Comparison of ENCODE assay signal across 34 cellular contexts in genomic region chr2:128868686-128869551, GRCh38.
DNase-seq lines count a peak whose midpoint lies in the region; ATAC-seq, FAIRE-seq and TF ChIP-seq lines count a peak whose summit lies in the region.
"Had no signal": no experiment of that assay in that cellular context is flagged by ENCODE, and none has a peak within 500 bp of the region (broad histone marks: within the 10 kb centered on the region; RNA-seq: fewer than 3 reads in every experiment).

No MANE protein-coding gene starts in this region.

- POLR2A ChIA-PET in HepG2 (lab: Yijun Ruan, JAX), result no interaction called here

- no peaks in the 10 kb centered on the region for H3K9me2 ChIP-seq in Karpas-422 (replicated peaks; ENCODE audit: insufficient read depth, low read length)

- FAIRE-seq in HepG2 (lab: Jason Lieb, UNC), result no peak
- peak; percentile 67 for FAIRE-seq in urothelium cell line (lab: Jason Lieb, UNC)
- FAIRE-seq: GM19239, pancreas, small intestine had no signal

- no peaks in the 10 kb centered on the region for H3K36me3 ChIP-seq in HepG2 (replicated peaks in 1 of 2; ENCODE audit: control insufficient read depth in 1 of 2, insufficient read depth in 2 of 2, low read length in 2 of 2)
- H3K36me3 ChIP-seq in right lobe of liver, result no peaks in the 10 kb centered on the region
- H3K36me3 ChIP-seq in H7 (replicated peaks; ENCODE audit: control insufficient read depth, insufficient read depth, low read length), result no peaks in the 10 kb centered on the region
- H3K36me3 ChIP-seq in Karpas-422 (ENCODE audit: insufficient read depth, low read length), result no peaks in the 10 kb centered on the region
- H3K36me3 ChIP-seq: esophagus muscularis mucosa, gastrocnemius medialis, HAP-1, pancreas, SJCRH30, thoracic aorta, uterus, WERI-Rb-1 had no signal

- TF ChIP-seq RAD21 in HepG2 (CRISPR knock-in tag; IDR thresholded peaks at IDR 0.05), result no peak

- ATAC-seq in HepG2 (no peak), right lobe of liver (no peak), HG03378 (IDR thresholded peaks at IDR 0.05; ENCODE audit: unreplicated experiment) (no peak)
- ATAC-seq: activated T-helper 17 cell treated with anti-CD3 and anti-CD28 coated beads, Interleukin-2, amount 50 U/mL, for 72 hours; stimulated activated naive CD8-positive, alpha-beta T cell treated with anti-CD3 and anti-CD28 coated beads, Interleukin-15, Interleukin-2, amounts not matched to agents 100 U/mL and 50 U/mL, for 24 hours had no signal

- DNase-seq in HepG2 (ENCODE audit: low spot score), result no peak
- no peak for DNase-seq in right lobe of liver
- peak; percentile 9 for DNase-seq in astrocyte of the spinal cord (ENCODE audit: low read depth, low spot score)
- DNase-seq in fibroblast of pulmonary artery (ENCODE audit: low read depth), result peak; percentile 1
- peak; percentile 36 for DNase-seq in urothelium cell line (ENCODE audit: low spot score)
- no peak for DNase-seq in H7
- DNase-seq in Karpas-422, result no peak
- DNase-seq: 8988T; activated CD4-positive, alpha-beta T cell treated with anti-CD3 and anti-CD28 coated beads for 4 hours; activated naive CD4-positive, alpha-beta T cell treated with anti-CD3 and anti-CD28 coated beads, Interleukin-2, amount 10 ng/mL, durations not matched to agents 7 days and 5 days; amniotic stem cell; CD4-positive, CD25-positive, alpha-beta regulatory T cell; central memory CD4-positive, alpha-beta T cell; cortex of kidney; DND-41; gastrocnemius medialis; NCI-H1048; NCI-H446; NCI-H774; SJCRH30; small intestine; stimulated activated CD4-positive, alpha-beta T cell treated with anti-CD3 and anti-CD28 coated beads, Interleukin-1b, Interleukin-23, amount 100 ng/mL, for 48 hours; stimulated activated naive CD8-positive, alpha-beta T cell treated with anti-CD3 and anti-CD28 coated beads, Interleukin-15, Interleukin-2, amounts not matched to agents 100 U/mL and 50 U/mL, for 24 hours; SW 1271; T-helper 9 cell; uterus; WERI-Rb-1 had no signal

- H3K79me2 ChIP-seq in HepG2 (ENCODE audit: insufficient read depth, low read length) (no peaks in the 10 kb centered on the region), Karpas-422 (ENCODE audit: low read length) (no peaks in the 10 kb centered on the region)

- H4K20me1 ChIP-seq in HepG2 (ENCODE audit: insufficient read depth, low read length) (no peaks in the 10 kb centered on the region), Karpas-422 (ENCODE audit: insufficient read depth, low read depth, low read length) (no peaks in the 10 kb centered on the region)

- H2AFZ ChIP-seq in HepG2 (ENCODE audit: low read length), result no peak overlapping the region
- H2AFZ ChIP-seq in Karpas-422 (ENCODE audit: low read length), result no peak overlapping the region

- TF ChIP-seq POLR2A in HepG2 (IDR thresholded peaks at IDR 0.05; ENCODE audit: insufficient read depth in 1 of 2, low read depth in 2 of 2, low read length in 2 of 2) (no peak), right lobe of liver (IDR thresholded peaks at IDR 0.05) (no peak)

- TF ChIP-seq CTCF in HepG2 (CRISPR knock-in tag; IDR thresholded peaks at IDR 0.05) (no peak), right lobe of liver (IDR thresholded peaks at IDR 0.05) (no peak), astrocyte of the spinal cord (IDR thresholded peaks at IDR 0.05; ENCODE audit: low read depth, low read length) (no peak), fibroblast of pulmonary artery (IDR thresholded peaks at IDR 0.05; ENCODE audit: low read length, missing control alignments) (no peak)

- no peaks in the 10 kb centered on the region for H3K9me3 ChIP-seq in HepG2 (ENCODE audit: low read length)
- no peaks in the 10 kb centered on the region for H3K9me3 ChIP-seq in right lobe of liver
- no peaks in the 10 kb centered on the region for H3K9me3 ChIP-seq in Karpas-422 (ENCODE audit: low read length)
- H3K9me3 ChIP-seq: esophagus muscularis mucosa, gastrocnemius medialis, HAP-1, pancreas, SJCRH30, thoracic aorta, uterus had no signal

- H3K27me3 ChIP-seq in HepG2 (ENCODE audit: control insufficient read depth in 1 of 2, insufficient read depth in 2 of 2, low read length in 2 of 2) (peaks cover 0 to 20% of the 10 kb centered on the region in 2 experiments; a peak in 2 of 5 replicates), right lobe of liver (no peaks in the 10 kb centered on the region), H7 (ENCODE audit: control insufficient read depth, insufficient read depth, low read length) (no peaks in the 10 kb centered on the region), Karpas-422 (ENCODE audit: low read length) (no peaks in the 10 kb centered on the region)
- H3K27me3 ChIP-seq: gastrocnemius medialis, pancreas, SJCRH30, uterus had no signal

- BruUV-seq in HepG2 (replicated peaks; lab: Mats Ljungman, UMichigan), result no TSS peak

- H3K27ac ChIP-seq in HepG2 (ENCODE audit: extremely low read length, insufficient read depth, low read length) (no peak overlapping the region), right lobe of liver (no peak overlapping the region), Karpas-422 (ENCODE audit: low read length) (no peak overlapping the region)
- H3K27ac ChIP-seq: esophagus muscularis mucosa, gastrocnemius medialis, SJCRH30, thoracic aorta, uterus, WERI-Rb-1 had no signal

- no peaks in the 10 kb centered on the region for H3K4me1 ChIP-seq in HepG2 (ENCODE audit: insufficient read depth, low read length)
- no peaks in the 10 kb centered on the region for H3K4me1 ChIP-seq in right lobe of liver
- peaks cover 13% of the 10 kb centered on the region for H3K4me1 ChIP-seq in Karpas-422 (ENCODE audit: low read length)
- H3K4me1 ChIP-seq: esophagus muscularis mucosa, gastrocnemius medialis, HAP-1, SJCRH30, uterus had no signal

- intact Hi-C loops in HepG2 (cut with micrococcal nuclease; ENCODE audit: unreplicated experiment), result no loop called here
- intact Hi-C loops in right lobe of liver (cut with DNase I), result no loop called here

- H3K4me3 ChIP-seq in HepG2 (replicated peaks in 1 of 3; ENCODE audit: insufficient read depth in 1 of 3, low read depth in 2 of 3, low read length in 3 of 3), result no peak overlapping the region
- H3K4me3 ChIP-seq in right lobe of liver, result no peak overlapping the region
- H3K4me3 ChIP-seq in astrocyte of the spinal cord (ENCODE audit: low read depth, low read length), result no peak overlapping the region
- H3K4me3 ChIP-seq in fibroblast of pulmonary artery (replicated peaks; ENCODE audit: low read depth, low read length), result no peak overlapping the region
- no peak overlapping the region for H3K4me3 ChIP-seq in H7 (ENCODE audit: insufficient read depth, low read depth, low read length)
- H3K4me3 ChIP-seq in Karpas-422 (ENCODE audit: low read length), result no peak overlapping the region
- H3K4me3 ChIP-seq: esophagus muscularis mucosa, gastrocnemius medialis, HAP-1, pancreas, SJCRH30, thoracic aorta, uterus had no signal

- in situ Hi-C loops in HepG2 (cut with HindIII; ENCODE audit: extremely low pct_ligation_motif_present, low pct_unique_long_range_greater_than_20kb), result no loop called here
- in situ Hi-C loops in astrocyte of the spinal cord (cut with HindIII; ENCODE audit: low sequenced_read_pairs), result no loop called here

- H3K4me2 ChIP-seq in HepG2 (ENCODE audit: low read depth, low read length) (no peak overlapping the region), Karpas-422 (ENCODE audit: low read depth, low read length, poor library complexity, severe bottlenecking) (no peak overlapping the region)

- TF ChIP-seq EP300 in HepG2 (IDR thresholded peaks at IDR 0.05; ENCODE audit: low read depth in 2 of 2, low read length in 2 of 2) (no peak), HepG2 (CRISPR knock-in tag; IDR thresholded peaks at IDR 0.05; ENCODE audit: borderline replicate concordance) (no peak)

- 3% methylated on average over 7 of the region's 7 CpGs for WGBS in HepG2 (ENCODE audit: low lambda C conversion rate)
- 59% methylated on average over 6 of the region's 7 CpGs for WGBS in right lobe of liver (ENCODE audit: insufficient coverage, low coverage, low lambda C conversion rate, missing lambda C conversion rate)

- CTCF ChIA-PET in HepG2 (lab: Yijun Ruan, JAX; ENCODE audit: low intra/inter-chr PET ratio, low total read pairs), result no interaction called here

- no peak overlapping the region for H3K9ac ChIP-seq in HepG2 (ENCODE audit: insufficient read depth, low read depth, low read length)
- no peak overlapping the region for H3K9ac ChIP-seq in Karpas-422 (ENCODE audit: low read length)

TF ChIP-seq in HepG2, 621 proteins besides CTCF, POLR2A, EP300 and RAD21:
- TF ChIP-seq ZNF605 (CRISPR knock-in tag; IDR thresholded peaks at IDR 0.05) (no peak), CREB1 (IDR thresholded peaks at IDR 0.05) (peak; percentile 52), CREB1 (CRISPR knock-in tag; IDR thresholded peaks at IDR 0.05) (no peak)

Comparison
In these comparisons a context has a peak if more than half of its experiments do, and no peak if none do; other contexts are left out.
1. DNase-seq: peak in astrocyte of the spinal cord (single experiment), fibroblast of pulmonary artery (single experiment) and urothelium cell line (single experiment); none in HepG2 (single experiment), right lobe of liver (0 of 3), H7 (single experiment) and Karpas-422 (single experiment).